ENCODE assay signal across 15 cellular contexts in the genomic region with DNA sequence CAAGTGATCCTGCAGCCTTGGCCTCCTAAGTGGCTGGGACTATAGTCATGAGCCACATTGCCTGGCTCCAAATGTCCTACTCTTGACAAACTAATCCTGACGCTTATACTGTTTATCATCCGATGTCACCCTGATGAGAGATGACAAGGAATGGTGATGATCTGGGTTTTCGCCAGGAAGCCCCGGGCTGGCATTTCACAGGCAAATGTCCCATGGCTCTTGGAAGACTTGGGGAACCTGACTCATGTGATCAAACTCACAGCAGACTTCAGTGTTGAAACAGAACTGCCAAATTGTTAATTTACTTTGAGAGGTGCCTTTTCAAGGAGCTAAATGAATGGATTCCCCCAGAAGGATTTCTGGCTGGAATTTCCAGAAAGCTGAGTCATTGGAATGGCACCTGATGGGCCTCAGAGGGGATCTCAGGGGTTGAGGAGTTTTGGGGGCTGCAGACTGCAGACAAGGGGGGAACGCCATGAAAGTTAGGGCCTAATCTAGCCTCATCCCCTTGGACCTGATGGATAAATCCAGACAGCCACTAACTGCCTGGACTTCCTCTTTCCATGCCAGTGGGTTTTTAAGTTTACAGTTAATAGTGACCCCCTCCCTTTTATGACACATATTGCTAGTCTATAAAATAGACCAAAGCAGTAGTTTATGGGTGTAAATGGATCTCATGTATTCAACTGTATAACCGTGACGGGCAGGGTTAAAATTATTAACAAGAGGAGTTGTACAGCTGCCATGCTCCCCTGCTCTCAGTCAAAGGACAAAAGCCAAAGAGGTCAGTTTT.
DNase-seq lines count a peak whose midpoint lies in the region; ATAC-seq and TF ChIP-seq lines count a peak whose summit lies in the region.
"Had no signal": no experiment of that assay in that cellular context is flagged by ENCODE, and none has a peak within 500 bp of the region (broad histone marks: within the 10 kb centered on the region; RNA-seq: fewer than 3 reads in every experiment).

No MANE protein-coding gene starts in this region.

- H2AFZ ChIP-seq in GM23248 (no peak overlapping the region), hepatocyte (no peak overlapping the region)

- H4K20me1 ChIP-seq in GM23248 (ENCODE audit: insufficient read depth) = no peaks in the 10 kb centered on the region
- H4K20me1 ChIP-seq in hepatocyte (ENCODE audit: insufficient read depth, poor library complexity, severe bottlenecking) = no peaks in the 10 kb centered on the region

- no peaks in the 10 kb centered on the region for H3K79me2 ChIP-seq in GM23248 (ENCODE audit: insufficient read depth)
- no peaks in the 10 kb centered on the region for H3K79me2 ChIP-seq in hepatocyte

- peaks cover 2% of the 10 kb centered on the region for H3K27me3 Mint-ChIP-seq in endodermal cell (ENCODE audit: insufficient read depth)
- peaks cover 5% of the 10 kb centered on the region for H3K27me3 Mint-ChIP-seq in neural crest cell (ENCODE audit: low read depth)
- H3K27me3 Mint-ChIP-seq: activated T-helper 17 cell treated with anti-CD3 and anti-CD28 coated beads, Interleukin-2, amount 50 U/mL, for 72 hours had no signal

- ATAC-seq in GM18502 (IDR thresholded peaks at IDR 0.05; ENCODE audit: poor library complexity, unreplicated experiment) = no peak
- no peak for ATAC-seq in GM21360 (IDR thresholded peaks at IDR 0.05; ENCODE audit: unreplicated experiment)
- ATAC-seq: activated T-helper 17 cell treated with anti-CD3 and anti-CD28 coated beads, Interleukin-2, amount 50 U/mL, for 72 hours; esophagus mucosa; stimulated activated effector memory CD8-positive, alpha-beta T cell treated with anti-CD3 and anti-CD28 coated beads, Interleukin-12 subunit alpha, Interleukin-12 subunit beta, amount 100 ng/mL, for 72 hours had no signal

- H3K9me3 Mint-ChIP-seq in endodermal cell (peaks cover 6% of the 10 kb centered on the region), neural crest cell (peaks cover 3% of the 10 kb centered on the region)
- H3K9me3 Mint-ChIP-seq: immature natural killer cell; stimulated activated effector memory CD8-positive, alpha-beta T cell treated with anti-CD3 and anti-CD28 coated beads, Interleukin-12 subunit alpha, Interleukin-12 subunit beta, amount 100 ng/mL, for 72 hours had no signal

- no peaks in the 10 kb centered on the region for H3K9me2 ChIP-seq in GM23248 (ENCODE audit: insufficient read depth)
- H3K9me2 ChIP-seq in hepatocyte (replicated peaks; ENCODE audit: insufficient read depth) = no peaks in the 10 kb centered on the region

- TF ChIP-seq CTCF in endodermal cell (conservative IDR thresholded peaks at IDR 0.05) (no peak), neural crest cell (conservative IDR thresholded peaks at IDR 0.05) (no peak), hepatocyte (IDR thresholded peaks at IDR 0.05; ENCODE audit: poor library complexity) (no peak)

- H3K36me3 ChIP-seq in GM23248 (ENCODE audit: low read depth) = no peaks in the 10 kb centered on the region
- no peaks in the 10 kb centered on the region for H3K36me3 ChIP-seq in endodermal cell (ENCODE audit: control insufficient read depth, insufficient read depth, low read length)
- H3K36me3 ChIP-seq in hepatocyte (replicated peaks; ENCODE audit: insufficient read depth, low read depth) = no peaks in the 10 kb centered on the region
- H3K36me3 ChIP-seq: neutrophil had no signal

- H3K9me3 ChIP-seq in GM23248 (ENCODE audit: low read depth) (no peaks in the 10 kb centered on the region), endodermal cell (ENCODE audit: control insufficient read depth, low read length) (no peaks in the 10 kb centered on the region), hepatocyte (ENCODE audit: low read depth) (no peaks in the 10 kb centered on the region)
- H3K9me3 ChIP-seq: neutrophil had no signal

- no peak overlapping the region for H3K4me3 ChIP-seq in GM23248
- no peak overlapping the region for H3K4me3 ChIP-seq in endodermal cell (ENCODE audit: low read length)
- no peak overlapping the region for H3K4me3 ChIP-seq in hepatocyte

- H3K27me3 ChIP-seq in GM23248 (replicated peaks; ENCODE audit: insufficient read depth) = no peaks in the 10 kb centered on the region
- no peaks in the 10 kb centered on the region for H3K27me3 ChIP-seq in endodermal cell (ENCODE audit: control insufficient read depth, insufficient read depth, low read length, poor library complexity, severe bottlenecking)
- no peaks in the 10 kb centered on the region for H3K27me3 ChIP-seq in hepatocyte
- H3K27me3 ChIP-seq: neutrophil had no signal

- H3K27ac Mint-ChIP-seq in endodermal cell = peak overlapping the region; percentile 88
- H3K27ac Mint-ChIP-seq in neural crest cell (ENCODE audit: unreplicated experiment) = peak overlapping the region; percentile 81

- no peak overlapping the region for H3K4me3 Mint-ChIP-seq in endodermal cell
- peak overlapping the region; percentile 42 for H3K4me3 Mint-ChIP-seq in neural crest cell
- H3K4me3 Mint-ChIP-seq: activated T-helper 17 cell treated with anti-CD3 and anti-CD28 coated beads, Interleukin-2, amount 50 U/mL, for 72 hours; immature natural killer cell; stimulated activated effector memory CD8-positive, alpha-beta T cell treated with anti-CD3 and anti-CD28 coated beads, Interleukin-12 subunit alpha, Interleukin-12 subunit beta, amount 100 ng/mL, for 72 hours had no signal

- H3F3A ChIP-seq in GM23248 (ENCODE audit: insufficient read depth) = no peaks in the 10 kb centered on the region

- no peak overlapping the region for H3K4me2 ChIP-seq in GM23248 (ENCODE audit: unreplicated experiment)
- no peak overlapping the region for H3K4me2 ChIP-seq in hepatocyte
- H3K4me2 ChIP-seq: KMS-11 had no signal

- no peak overlapping the region for H3K27ac ChIP-seq in GM23248
- H3K27ac ChIP-seq in endodermal cell (ENCODE audit: low read depth, low read length) = peak overlapping the region; percentile 39
- H3K27ac ChIP-seq in hepatocyte = no peak overlapping the region
- H3K27ac ChIP-seq: KMS-11, neutrophil had no signal

- H3K4me1 Mint-ChIP-seq in endodermal cell (peaks cover 8% of the 10 kb centered on the region), neural crest cell (peaks cover 54% of the 10 kb centered on the region)
- H3K4me1 Mint-ChIP-seq: activated T-helper 17 cell treated with anti-CD3 and anti-CD28 coated beads, Interleukin-2, amount 50 U/mL, for 72 hours; immature natural killer cell had no signal

- H3K9ac ChIP-seq in GM23248 (no peak overlapping the region), endodermal cell (ENCODE audit: extremely low read depth, low read length, poor library complexity, severe bottlenecking) (no peak overlapping the region)
- H3K9ac ChIP-seq: KMS-11 had no signal

- peak; percentile 17 for DNase-seq in GM23248
- DNase-seq in NCI-H226 = peak; percentile 16
- no peak for DNase-seq in endodermal cell
- no peak for DNase-seq in neural crest cell (ENCODE audit: low read depth, low spot score)
- DNase-seq in hepatocyte (ENCODE audit: low spot score) = no peak
- DNase-seq in activated effector memory CD4-positive, alpha-beta T cell treated with Interleukin-2 at 50 U/mL for 16 hours = no peak
- DNase-seq: activated CD4-positive, alpha-beta T cell treated with anti-CD3 and anti-CD28 coated beads for 1 hour; immature natural killer cell had no signal

- H3K4me1 ChIP-seq in GM23248 (ENCODE audit: insufficient read depth) (no peaks in the 10 kb centered on the region), endodermal cell (ENCODE audit: control insufficient read depth, insufficient read depth, low read length) (no peaks in the 10 kb centered on the region), hepatocyte (ENCODE audit: insufficient read depth) (no peaks in the 10 kb centered on the region)

- in situ Hi-C loops in GM23248 (cut with MboI) = no loop called here

- WGBS in GM23248 (ENCODE audit: low coverage in 1 of 2, low lambda C conversion rate in 2 of 2, missing lambda C conversion rate in 2 of 2), 2 experiments = 74 to 80% methylated on average over 7 of the region's 7 CpGs
- WGBS in endodermal cell (ENCODE audit: insufficient coverage in 1 of 2, insufficient read length in 1 of 2), 2 experiments = 75 to 92% methylated on average over 5 to 7 of the region's 7 CpGs
- 52% methylated on average over 7 of the region's 7 CpGs for WGBS in hepatocyte (ENCODE audit: low lambda C conversion rate, missing lambda C conversion rate)

- no peaks in the 10 kb centered on the region for H3K36me3 Mint-ChIP-seq in endodermal cell (ENCODE audit: low read depth)
- peaks cover 2% of the 10 kb centered on the region for H3K36me3 Mint-ChIP-seq in neural crest cell (ENCODE audit: low read depth)
- H3K36me3 Mint-ChIP-seq: immature natural killer cell; stimulated activated effector memory CD8-positive, alpha-beta T cell treated with anti-CD3 and anti-CD28 coated beads, Interleukin-12 subunit alpha, Interleukin-12 subunit beta, amount 100 ng/mL, for 72 hours had no signal

Comparison
In these comparisons a context has a peak if more than half of its experiments do, and no peak if none do; other contexts are left out.
1. DNase-seq: peak in GM23248 (single experiment) and NCI-H226 (single experiment); none in endodermal cell (single experiment), neural crest cell (single experiment), hepatocyte (single experiment) and activated effector memory CD4-positive, alpha-beta T cell treated with Interleukin-2 at 50 U/mL for 16 hours (single experiment).